Comparison of ENCODE assay signal across 10 cellular contexts in genomic region chr12:110639336-110640178, GRCh38. TPM values are rescaled to one million over a fixed set of nuclear protein-coding genes. Genes with fewer than 3 reads are reported as not detected.
DNase-seq lines count a peak whose midpoint lies in the region; ATAC-seq, FAIRE-seq and TF ChIP-seq lines count a peak whose summit lies in the region.
"Had no signal": no experiment of that assay in that cellular context is flagged by ENCODE, and none has a peak within 500 bp of the region (broad histone marks: within the 10 kb centered on the region; RNA-seq: fewer than 3 reads in every experiment).

No MANE protein-coding gene starts in this region.

- H2AFZ ChIP-seq in IMR-90 (replicated peaks; ENCODE audit: low read length, poor library complexity) = no peak overlapping the region
- peak overlapping the region; percentile 22 for H2AFZ ChIP-seq in mammary epithelial cell (ENCODE audit: low read depth, low read length)

- H3K36me3 ChIP-seq in IMR-90 (ENCODE audit: control insufficient read depth, insufficient read depth, low read length) (no peaks in the 10 kb centered on the region), mammary epithelial cell (ENCODE audit: insufficient read depth, low read length) (no peaks in the 10 kb centered on the region), mesendoderm (ENCODE audit: control insufficient read depth, insufficient read depth, low read length) (no peaks in the 10 kb centered on the region)

- H3K79me1 ChIP-seq in IMR-90 (ENCODE audit: low read depth in 1 of 2, low read length in 2 of 2) = peaks cover 0 to 12% of the 10 kb centered on the region in 2 experiments; a peak in 1 of 4 replicates
- H3K79me1 ChIP-seq in mesendoderm (ENCODE audit: low read length) = no peaks in the 10 kb centered on the region

- H3K27me3 ChIP-seq in IMR-90 (ENCODE audit: control insufficient read depth, insufficient read depth, low read length) (no peaks in the 10 kb centered on the region), mammary epithelial cell (ENCODE audit: insufficient read depth, low read length) (no peaks in the 10 kb centered on the region), mesendoderm (ENCODE audit: insufficient read depth, low read length, poor library complexity) (no peaks in the 10 kb centered on the region)

- no peak for TF ChIP-seq POLR2A in IMR-90 (IDR thresholded peaks at IDR 0.05; ENCODE audit: low read depth, low read length)
- TF ChIP-seq POLR2A in GM12891 (IDR thresholded peaks at IDR 0.05; ENCODE audit: low read depth, low read length) = no peak

- no peaks in the 10 kb centered on the region for H3K9me3 ChIP-seq in IMR-90 (ENCODE audit: control insufficient read depth, insufficient read depth, low read length)
- H3K9me3 ChIP-seq in mammary epithelial cell (replicated peaks; ENCODE audit: insufficient read depth, low read length) = no peaks in the 10 kb centered on the region

- H3K56ac ChIP-seq in IMR-90 (ENCODE audit: extremely low read depth, insufficient read depth, low read length) (no peak overlapping the region), mesendoderm (ENCODE audit: low read length) (no peak overlapping the region)

- peak overlapping the region; percentile 88 for H3K4me2 ChIP-seq in IMR-90 (ENCODE audit: low read depth, low read length)
- no peak overlapping the region for H3K4me2 ChIP-seq in mammary epithelial cell (ENCODE audit: insufficient read depth, low read depth, low read length)
- no peak overlapping the region for H3K4me2 ChIP-seq in mesendoderm (ENCODE audit: low read length)

- H2AK5ac ChIP-seq in IMR-90 (ENCODE audit: low read depth, low read length) = peak overlapping the region; percentile 89
- H2AK5ac ChIP-seq in mesendoderm (ENCODE audit: low read length) = no peak overlapping the region

- no TSS peak for BruUV-seq in IMR-90 (replicated peaks; lab: Mats Ljungman, UMichigan)
- BruUV-seq in mammary epithelial cell (replicated peaks; lab: Mats Ljungman, UMichigan) = no TSS peak

- FAIRE-seq in GM12891 (lab: Jason Lieb, UNC) = no peak
- FAIRE-seq: islet of Langerhans had no signal

- H2BK5ac ChIP-seq in IMR-90 (ENCODE audit: low read depth, low read length, poor library complexity, severe bottlenecking) (peak overlapping the region; percentile 48), mesendoderm (ENCODE audit: low read length) (no peak overlapping the region)

- ATAC-seq in IMR-90 (ENCODE audit: low read depth) (peak; percentile 66), HG02763 (IDR thresholded peaks at IDR 0.05; ENCODE audit: unreplicated experiment) (no peak)

- peaks cover 22% of the 10 kb centered on the region for H3K9me1 ChIP-seq in IMR-90 (ENCODE audit: insufficient read depth, low read length)

- peak overlapping the region; percentile 61 for H3K14ac ChIP-seq in IMR-90 (replicated peaks; ENCODE audit: low read depth, low read length)

- in situ Hi-C loops in IMR-90 (cut with MboI; ENCODE audit: low sequenced_read_pairs) = no loop called here
- in situ Hi-C loops in mammary epithelial cell (cut with MboI; ENCODE audit: low sequenced_read_pairs in 2 of 2) = no loop called here

- H2BK15ac ChIP-seq in IMR-90 (ENCODE audit: low read depth, low read length) (peak overlapping the region; percentile 84; the same call in 1 of the 3 replicates), mesendoderm (replicated peaks; ENCODE audit: low read depth) (no peak overlapping the region)

- intact Hi-C loops in IMR-90 (cut with micrococcal nuclease) = no loop called here
- intact Hi-C loops in mammary epithelial cell (cut with micrococcal nuclease) = no loop called here

- H3K27ac ChIP-seq in IMR-90 (ENCODE audit: insufficient read depth, low read length) (peak overlapping the region; percentile 70; the same call in 1 of the 2 replicates), mammary epithelial cell (ENCODE audit: insufficient read depth, low read depth, low read length) (no peak overlapping the region), mesendoderm (ENCODE audit: low read depth, low read length) (no peak overlapping the region)

- H3K4me1 ChIP-seq in IMR-90 (ENCODE audit: control insufficient read depth, insufficient read depth, low read length) (peaks cover 18% of the 10 kb centered on the region), mammary epithelial cell (ENCODE audit: insufficient read depth, low read length) (peaks cover 14% of the 10 kb centered on the region), mesendoderm (ENCODE audit: control insufficient read depth, low read depth, low read length) (no peaks in the 10 kb centered on the region)

- DNase-seq in AG04449 (ENCODE audit: low read depth, low spot score) = peak; percentile 23
- DNase-seq in IMR-90 = peak; percentile 86
- DNase-seq in mammary epithelial cell = peak; percentile 62
- DNase-seq in mesendoderm = no peak
- DNase-seq in NCI-H1092 (lab: John Stamatoyannopoulos, UW) = no peak
- no peak for DNase-seq in NCI-H187 treated with DMSO at 0.1 percent for 48 hours (lab: John Stamatoyannopoulos, UW)
- DNase-seq in GM12891 (ENCODE audit: insufficient read length, low spot score) = no peak
- DNase-seq: CD4-positive, alpha-beta memory T cell had no signal

- dilution Hi-C loops in IMR-90 (cut with HindIII; ENCODE audit: low sequenced_read_pairs, unreplicated experiment) (no loop called here), mammary epithelial cell (cut with HindIII; ENCODE audit: low sequenced_read_pairs) (no loop called here)

- H2AK9ac ChIP-seq in IMR-90 (replicated peaks; ENCODE audit: low read depth, low read length, poor library complexity) = no peak overlapping the region

- H3K4ac ChIP-seq in IMR-90 (ENCODE audit: low read depth, low read length) (peak overlapping the region; percentile 79), mesendoderm (ENCODE audit: low read depth, low read length) (no peak overlapping the region)

- peak overlapping the region; percentile 81; the same call in 1 of the 2 replicates for H2BK20ac ChIP-seq in IMR-90 (ENCODE audit: low read depth, low read length)

- no peak for TF ChIP-seq RAD21 in IMR-90 (IDR thresholded peaks at IDR 0.05; ENCODE audit: low read length)

- H2BK120ac ChIP-seq in IMR-90 (ENCODE audit: low read depth, low read length) (peak overlapping the region; percentile 90), mesendoderm (ENCODE audit: low read depth, low read length) (no peak overlapping the region)

- H3K18ac ChIP-seq in IMR-90 (ENCODE audit: low read depth, low read length) (peak overlapping the region; percentile 82), mesendoderm (ENCODE audit: low read length) (no peak overlapping the region)

- no peak overlapping the region for H4K91ac ChIP-seq in IMR-90 (ENCODE audit: insufficient read depth, low read depth, low read length)

- H4K20me1 ChIP-seq in IMR-90 (ENCODE audit: insufficient read depth, low read length) = peaks cover 4% of the 10 kb centered on the region; the same call in 1 of the 2 replicates
- no peaks in the 10 kb centered on the region for H4K20me1 ChIP-seq in mammary epithelial cell (ENCODE audit: insufficient read depth, low read length)

- H4K5ac ChIP-seq in IMR-90 (ENCODE audit: low read depth, low read length) (peak overlapping the region; percentile 84), mesendoderm (ENCODE audit: low read length) (no peak overlapping the region)

- CTCF ChIA-PET in AG04449 (lab: Yijun Ruan, JAX) (interaction anchor here (0.7 to 1.2 kb wide), 3 partner anchors 9 to 254 kb away, joined by 3 to 4 read pairs (median 3); partner anchors contain the start of gene TCTN1), IMR-90 (lab: Yijun Ruan, JAX) (interaction anchor here (0.6 kb wide), 1 partner anchor 20 kb away, joined by 3 read pairs; no protein-coding TSS in a partner anchor), mammary epithelial cell (lab: Charles Lee; ENCODE audit: low non-redundant PET) (no interaction called here)

- no peak overlapping the region for H3K9ac ChIP-seq in IMR-90 (ENCODE audit: low read depth, low read length)
- H3K9ac ChIP-seq in mammary epithelial cell (ENCODE audit: insufficient read depth, low read length) = no peak overlapping the region
- no peak overlapping the region for H3K9ac ChIP-seq in mesendoderm (ENCODE audit: low read length)

- H3K4me3 ChIP-seq in AG04449 (ENCODE audit: low read depth, low read length) (no peak overlapping the region), IMR-90 (ENCODE audit: insufficient read depth, low read depth, low read length) (no peak overlapping the region), mammary epithelial cell (replicated peaks in 1 of 3; ENCODE audit: insufficient read depth in 1 of 3, low read depth in 2 of 3, low read length in 3 of 3) (no peak overlapping the region), mesendoderm (ENCODE audit: low read length) (no peak overlapping the region)

- H3K79me2 ChIP-seq in mammary epithelial cell (ENCODE audit: insufficient read depth, low read length) = no peaks in the 10 kb centered on the region
- no peaks in the 10 kb centered on the region for H3K79me2 ChIP-seq in mesendoderm (ENCODE audit: control insufficient read depth, insufficient read depth, low read length)

- H4K8ac ChIP-seq in IMR-90 (ENCODE audit: low read depth in 2 of 2, low read length in 2 of 2) = peak overlapping the region in 1 of 2 experiments; percentile 86; a peak in 1 of 4 replicates
- peak overlapping the region; percentile 14 for H4K8ac ChIP-seq in mesendoderm (ENCODE audit: low read depth, low read length)

- WGBS in IMR-90 (ENCODE audit: extremely low coverage in 2 of 2, insufficient read length in 1 of 2), 2 experiments = no CpG with 5 or more reads among the region's 7 CpGs
- 68% methylated on average over 7 of the region's 7 CpGs for WGBS in mammary epithelial cell (ENCODE audit: low coverage, missing lambda C conversion rate)
- no CpG with 5 or more reads among the region's 7 CpGs for WGBS in mesendoderm (ENCODE audit: extremely low coverage, insufficient coverage, low lambda C conversion rate)

- POLR2A ChIA-PET in AG04449 (lab: Yijun Ruan, JAX) = no interaction called here
- POLR2A ChIA-PET in IMR-90 (lab: Charles Lee; ENCODE audit: unreplicated experiment) = no interaction called here

- H3K23ac ChIP-seq in IMR-90 (ENCODE audit: low read depth, low read length) (peak overlapping the region; percentile 62), mesendoderm (ENCODE audit: low read length) (no peak overlapping the region)

- TF ChIP-seq CTCF in AG04449 (IDR thresholded peaks at IDR 0.05; ENCODE audit: insufficient read depth, low read length, missing control alignments) (no peak), IMR-90 (conservative IDR thresholded peaks at IDR 0.05; ENCODE audit: low read depth, low read length) (no peak), mammary epithelial cell (conservative IDR thresholded peaks at IDR 0.05 in 1 of 2, IDR thresholded peaks at IDR 0.05 in 1 of 2; ENCODE audit: extremely low read depth in 1 of 2, insufficient read depth in 1 of 2, low read depth in 1 of 2, low read length in 2 of 2) (no peak)

RNA-seq across cellular contexts. Expression of gene TCTN1, which starts 25.6 kb away (rescaled TPM):
- total RNA-seq in IMR-90 (2012; rRNA removed) (11.1 and 11.7 TPM in 2 replicates), mammary epithelial cell (10 to 100 TPM; 19.4 to 36.0 TPM)
- polyA plus RNA-seq in IMR-90 (2012; rRNA removed) (17.5 and 18.8 TPM in 2 replicates), mammary epithelial cell (12.4 TPM)
- polyA plus RNA-seq in IMR-90 (2012; cell fraction: cytosol; rRNA removed) = 16.9 and 18.3 TPM in 2 replicates
- polyA plus RNA-seq in IMR-90 (2012; cell fraction: nucleus; rRNA removed; ENCODE audit: low replicate concordance) = 37.6 and 52.8 TPM in 2 replicates
- 119 TPM for polyA minus RNA-seq in mammary epithelial cell
- polyA plus RNA-seq in mesendoderm (2013, experiment 1 of 2) = 11.7 TPM
- 12.2 TPM for polyA plus RNA-seq in mesendoderm (2013, experiment 2 of 2)
- polyA plus RNA-seq in GM12891 (2012; ENCODE audit: low read depth, missing spikeins) = 22.4 TPM

RNA-seq across cellular contexts. Expression of gene HVCN1, which starts 49.4 kb away (rescaled TPM):
- 1.4 and 2.0 TPM in 2 replicates for total RNA-seq in IMR-90 (2012; rRNA removed)
- polyA plus RNA-seq in IMR-90 (2012; rRNA removed) = 1.3 and 1.9 TPM in 2 replicates
- 1.3 and 2.3 TPM in 2 replicates for polyA plus RNA-seq in IMR-90 (2012; cell fraction: cytosol; rRNA removed)
- 0.44 and 1.4 TPM in 2 replicates for polyA plus RNA-seq in IMR-90 (2012; cell fraction: nucleus; rRNA removed; ENCODE audit: low replicate concordance)
- total RNA-seq in mammary epithelial cell = under 1 TPM in 1 of 2 donors, not detected in 1; 0.33 TPM
- not detected for polyA plus RNA-seq in mammary epithelial cell
- polyA minus RNA-seq in mammary epithelial cell = not detected
- 4.6 TPM for polyA plus RNA-seq in mesendoderm (2013, experiment 1 of 2)
- polyA plus RNA-seq in mesendoderm (2013, experiment 2 of 2) = 4.3 TPM
- polyA plus RNA-seq in GM12891 (2012; ENCODE audit: low read depth, missing spikeins) = 83.4 TPM

RNA-seq across cellular contexts. Expression of gene PPTC7, which starts 56.4 kb away (rescaled TPM):
- 4.1 and 4.7 TPM in 2 replicates for total RNA-seq in IMR-90 (2012; rRNA removed)
- polyA plus RNA-seq in IMR-90 (2012; rRNA removed) = 5.9 and 6.8 TPM in 2 replicates
- polyA plus RNA-seq in IMR-90 (2012; cell fraction: cytosol; rRNA removed) = 1.7 and 1.9 TPM in 2 replicates
- polyA plus RNA-seq in IMR-90 (2012; cell fraction: nucleus; rRNA removed; ENCODE audit: low replicate concordance) = 1.8 and 7.3 TPM in 2 replicates
- 10 to 100 TPM; 17.7 to 26.5 TPM for total RNA-seq in mammary epithelial cell
- polyA plus RNA-seq in mammary epithelial cell = 18.2 TPM
- 12.5 TPM for polyA minus RNA-seq in mammary epithelial cell
- polyA plus RNA-seq in mesendoderm (2013, experiment 1 of 2) = 13.6 TPM
- polyA plus RNA-seq in mesendoderm (2013, experiment 2 of 2) = 13.6 TPM
- polyA plus RNA-seq in GM12891 (2012; ENCODE audit: low read depth, missing spikeins) = 18.9 TPM

Comparison
In these comparisons a context has a peak if more than half of its experiments do, and no peak if none do; other contexts are left out.
1. DNase-seq: peak in AG04449 (single experiment), IMR-90 (single experiment) and mammary epithelial cell (single experiment); none in mesendoderm (single experiment), NCI-H1092 (single experiment), NCI-H187 treated with DMSO at 0.1 percent for 48 hours (single experiment) and GM12891 (single experiment).